18 cellular contexts compared by ENCODE assay signal in the genomic region with DNA sequence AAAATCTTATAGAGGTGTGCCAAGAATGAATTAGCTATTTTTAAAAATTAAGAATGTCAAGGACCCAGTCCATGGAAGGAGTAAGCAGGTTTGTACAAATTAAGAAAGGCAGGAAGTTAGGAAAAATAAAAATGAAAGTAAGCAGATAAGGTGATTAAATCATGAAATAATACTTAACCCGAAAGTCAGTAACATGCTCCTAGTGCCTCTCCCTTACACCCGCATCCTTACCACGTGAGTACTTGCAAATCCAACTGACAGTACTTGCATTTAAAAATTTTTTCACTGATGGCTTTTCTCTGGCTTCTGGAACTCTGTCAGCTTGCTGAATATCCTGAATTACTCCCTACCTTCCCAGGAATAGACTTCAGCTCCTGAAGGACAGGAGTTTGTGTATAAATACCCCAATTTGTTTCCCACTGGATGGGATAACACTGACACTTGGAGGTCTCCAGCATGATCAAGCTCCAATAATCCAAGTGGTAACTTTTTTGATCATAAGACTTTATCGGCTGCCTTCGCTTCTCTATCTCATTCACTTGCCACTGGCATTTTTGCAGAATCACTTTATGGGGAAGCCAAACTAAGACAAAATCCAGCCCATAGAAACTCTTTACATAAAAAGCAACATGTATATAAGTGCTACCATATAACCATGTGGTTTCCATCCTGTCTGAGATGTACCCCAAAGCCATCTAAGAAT. TPM values are rescaled to one million over a fixed set of nuclear protein-coding genes. Genes with fewer than 3 reads are reported as not detected.
DNase-seq lines count a peak whose midpoint lies in the region; ATAC-seq and TF ChIP-seq lines count a peak whose summit lies in the region.
"Had no signal": no experiment of that assay in that cellular context is flagged by ENCODE, and none has a peak within 500 bp of the region (broad histone marks: within the 10 kb centered on the region; RNA-seq: fewer than 3 reads in every experiment).

No MANE protein-coding gene starts in this region.

- H3K79me2 ChIP-seq in PC-3 (ENCODE audit: low read length) = no peaks in the 10 kb centered on the region

- H3K4me1 ChIP-seq in PC-3 (ENCODE audit: insufficient read depth, low read length) (peaks cover 62% of the 10 kb centered on the region), ovary (ENCODE audit: insufficient read depth) (no peaks in the 10 kb centered on the region)
- H3K4me1 ChIP-seq: testis had no signal

- no TSS peak for BruUV-seq in PC-3 (replicated peaks; lab: Mats Ljungman, UMichigan)

- peak overlapping the region; percentile 22; the same call in 1 of the 2 replicates for H2AFZ ChIP-seq in PC-3 (ENCODE audit: low read length)

- H3K9me2 ChIP-seq in PC-3 (replicated peaks; ENCODE audit: low read length) = no peaks in the 10 kb centered on the region

- no peaks in the 10 kb centered on the region for H3F3A ChIP-seq in PC-3 (ENCODE audit: low read length, unreplicated experiment)

- TF ChIP-seq POLR2A in ovary (IDR thresholded peaks at IDR 0.05) = no peak

- DNase-seq in activated T-cell treated with anti-CD3 and anti-CD28 coated beads, Interleukin-2, amount 50 U/mL, for 24 hours = no peak
- no peak for DNase-seq in activated T-cell treated with anti-CD3 and anti-CD28 coated beads, Interleukin-2, amount 50 U/mL, for 4 hours
- DNase-seq in PC-3 (no peak), ovary (no peak), iPS-NIHi11 (ENCODE audit: low spot score) (no peak)
- no peak for DNase-seq in central memory CD8-positive, alpha-beta T cell (ENCODE audit: low spot score in 2 of 2)
- DNase-seq: activated CD4-positive, alpha-beta T cell treated with anti-CD3 and anti-CD28 coated beads, Interleukin-2, amount 50 U/mL, for 4 hours; anterior cingulate cortex; central memory CD4-positive, alpha-beta T cell; DMS79; KBM-7; MV-4-11; NCI-H1694 treated with DMSO at 0.1 percent for 48 hours; NCI-H226; testis had no signal

- POLR2A ChIA-PET in PC-3 (lab: Charles Lee; ENCODE audit: unreplicated experiment) = interaction anchor here (0.5 kb wide), 1 partner anchor 114 kb away, joined by 10 read pairs; no protein-coding TSS in a partner anchor

- CTCF ChIA-PET in PC-3 (lab: Charles Lee) = no interaction called here

- H3K36me3 Mint-ChIP-seq in activated T-cell treated with anti-CD3 and anti-CD28 coated beads, Interleukin-2, amount 50 U/mL, for 24 hours (ENCODE audit: low read depth) = peaks cover 74% of the 10 kb centered on the region
- H3K36me3 Mint-ChIP-seq in activated T-cell treated with anti-CD3 and anti-CD28 coated beads, Interleukin-2, amount 50 U/mL, for 4 hours (ENCODE audit: insufficient read depth) = peaks cover 21% of the 10 kb centered on the region
- peaks cover 69% of the 10 kb centered on the region for H3K36me3 Mint-ChIP-seq in central memory CD8-positive, alpha-beta T cell (ENCODE audit: insufficient read depth)

- no peak for ATAC-seq in activated T-cell treated with anti-CD3 and anti-CD28 coated beads, Interleukin-2, amount 50 U/mL, for 4 hours
- ATAC-seq in PC-3 (no peak), GM19324 (IDR thresholded peaks at IDR 0.05; ENCODE audit: low FRiP score, unreplicated experiment) (no peak), GM18870 (IDR thresholded peaks at IDR 0.05; ENCODE audit: unreplicated experiment) (no peak)
- no peak for ATAC-seq in central memory CD8-positive, alpha-beta T cell (replicated peaks; ENCODE audit: extremely low read depth, poor library complexity, severe bottlenecking)

- no peak overlapping the region for H3K9ac ChIP-seq in PC-3 (ENCODE audit: low read length)

- no peaks in the 10 kb centered on the region for H3K27me3 Mint-ChIP-seq in activated T-cell treated with anti-CD3 and anti-CD28 coated beads, Interleukin-2, amount 50 U/mL, for 24 hours
- H3K27me3 Mint-ChIP-seq in activated T-cell treated with anti-CD3 and anti-CD28 coated beads, Interleukin-2, amount 50 U/mL, for 4 hours (ENCODE audit: low read depth) = no peaks in the 10 kb centered on the region
- no peaks in the 10 kb centered on the region for H3K27me3 Mint-ChIP-seq in central memory CD8-positive, alpha-beta T cell

- H3K9me3 ChIP-seq in PC-3 (ENCODE audit: low read length) = no peaks in the 10 kb centered on the region
- H3K9me3 ChIP-seq in ovary = no peaks in the 10 kb centered on the region
- H3K9me3 ChIP-seq: testis had no signal

- TF ChIP-seq CTCF in PC-3 (conservative IDR thresholded peaks at IDR 0.05; ENCODE audit: low read depth, low read length) (no peak), ovary (IDR thresholded peaks at IDR 0.05) (no peak)

- H3K27me3 ChIP-seq in PC-3 (ENCODE audit: low read length) = no peaks in the 10 kb centered on the region
- H3K27me3 ChIP-seq in ovary = peaks cover 5% of the 10 kb centered on the region
- H3K27me3 ChIP-seq: testis had no signal

- H3K36me3 ChIP-seq in PC-3 (ENCODE audit: low read depth, low read length) (no peaks in the 10 kb centered on the region), ovary (no peaks in the 10 kb centered on the region)

- peaks cover 60% of the 10 kb centered on the region for H3K4me1 Mint-ChIP-seq in activated T-cell treated with anti-CD3 and anti-CD28 coated beads, Interleukin-2, amount 50 U/mL, for 24 hours (ENCODE audit: low read depth)
- peaks cover 27% of the 10 kb centered on the region for H3K4me1 Mint-ChIP-seq in activated T-cell treated with anti-CD3 and anti-CD28 coated beads, Interleukin-2, amount 50 U/mL, for 4 hours (ENCODE audit: low read depth)
- peaks cover 16% of the 10 kb centered on the region for H3K4me1 Mint-ChIP-seq in central memory CD8-positive, alpha-beta T cell

- no peak overlapping the region for H3K4me3 Mint-ChIP-seq in activated T-cell treated with anti-CD3 and anti-CD28 coated beads, Interleukin-2, amount 50 U/mL, for 24 hours
- H3K4me3 Mint-ChIP-seq in activated T-cell treated with anti-CD3 and anti-CD28 coated beads, Interleukin-2, amount 50 U/mL, for 4 hours = no peak overlapping the region
- H3K4me3 Mint-ChIP-seq in central memory CD8-positive, alpha-beta T cell = no peak overlapping the region

- H3K4me3 ChIP-seq in PC-3 (ENCODE audit: low read length) = no peak overlapping the region
- H3K4me3 ChIP-seq in ovary = peak overlapping the region; percentile 16
- H3K4me3 ChIP-seq: testis had no signal

- H3K27ac ChIP-seq in PC-3 (ENCODE audit: low read length) = peak overlapping the region; percentile 82; the same call in 1 of the 2 replicates
- no peak overlapping the region for H3K27ac ChIP-seq in ovary
- H3K27ac ChIP-seq: RWPE1, testis had no signal

- intact Hi-C loops in PC-3 (cut with micrococcal nuclease) (no loop called here), ovary (cut with DNase I) (no loop called here)

- H4K20me1 ChIP-seq in PC-3 (ENCODE audit: low read length) = no peaks in the 10 kb centered on the region

- no peaks in the 10 kb centered on the region for H3K9me3 Mint-ChIP-seq in activated T-cell treated with anti-CD3 and anti-CD28 coated beads, Interleukin-2, amount 50 U/mL, for 24 hours
- H3K9me3 Mint-ChIP-seq in activated T-cell treated with anti-CD3 and anti-CD28 coated beads, Interleukin-2, amount 50 U/mL, for 4 hours = no peaks in the 10 kb centered on the region
- H3K9me3 Mint-ChIP-seq in central memory CD8-positive, alpha-beta T cell = no peaks in the 10 kb centered on the region

- WGBS in ovary, 3 donors = 20 to 32% (median 25%) methylated on average over 5 of the region's 5 CpGs

- no peak overlapping the region for H3K4me2 ChIP-seq in PC-3 (ENCODE audit: low read length)

- H3K27ac Mint-ChIP-seq in activated T-cell treated with anti-CD3 and anti-CD28 coated beads, Interleukin-2, amount 50 U/mL, for 24 hours = peak overlapping the region; percentile 31
- peak overlapping the region; percentile 50 for H3K27ac Mint-ChIP-seq in central memory CD8-positive, alpha-beta T cell (ENCODE audit: low read depth)

- TF ChIP-seq EP300 in ovary (IDR thresholded peaks at IDR 0.05) = no peak

RNA-seq across cellular contexts. Expression of a gene that starts 41.6 kb away (rescaled TPM):
- 10 to 100 TPM; 14.1 to 19.2 (median 18.0) TPM for total RNA-seq in activated T-cell treated with anti-CD3 and anti-CD28 coated beads, Interleukin-2, amount 50 U/mL, for 4 hours
- total RNA-seq in PC-3 (2014; rRNA removed) = 24.5 and 28.1 TPM in 2 replicates
- 10 to 100 TPM; 36.3 to 55.1 (median 42.7) TPM for total RNA-seq in ovary
- polyA plus RNA-seq in ovary = 10 to 100 TPM in 1 of 2 donors, 1 to 10 TPM in 1; 6.7 to 14.0 TPM
